ENCODE assay signal across 1 cellular context in genomic region chr20:21522479-21523397, GRCh38.
TF ChIP-seq lines count a peak whose summit lies in the region.

No MANE protein-coding gene starts in this region.

TF ChIP-seq in WTC11, 78 proteins besides CTCF, POLR2A, EP300 and RAD21 (continued from another document):
- TF ChIP-seq ATF6 (CRISPR knock-in tag; IDR thresholded peaks at IDR 0.05) (no peak), CBFB (CRISPR knock-in tag; IDR thresholded peaks at IDR 0.05; ENCODE audit: low read depth) (no peak), RELA (CRISPR knock-in tag; IDR thresholded peaks at IDR 0.05; ENCODE audit: borderline replicate concordance) (no peak), ZNF396 (CRISPR knock-in tag; IDR thresholded peaks at IDR 0.05; ENCODE audit: borderline replicate concordance) (no peak), TEAD1 (CRISPR knock-in tag; IDR thresholded peaks at IDR 0.05) (no peak), IRF1 (CRISPR knock-in tag; IDR thresholded peaks at IDR 0.05) (no peak), ZSCAN18 (CRISPR knock-in tag; IDR thresholded peaks at IDR 0.05) (no peak), SMAD4 (CRISPR knock-in tag; IDR thresholded peaks at IDR 0.05) (no peak), TP53 (CRISPR knock-in tag; IDR thresholded peaks at IDR 0.05) (no peak), NR2C2 (CRISPR knock-in tag; IDR thresholded peaks at IDR 0.05) (no peak)
